ENCODE assay signal across 11 cellular contexts in the genomic region with DNA sequence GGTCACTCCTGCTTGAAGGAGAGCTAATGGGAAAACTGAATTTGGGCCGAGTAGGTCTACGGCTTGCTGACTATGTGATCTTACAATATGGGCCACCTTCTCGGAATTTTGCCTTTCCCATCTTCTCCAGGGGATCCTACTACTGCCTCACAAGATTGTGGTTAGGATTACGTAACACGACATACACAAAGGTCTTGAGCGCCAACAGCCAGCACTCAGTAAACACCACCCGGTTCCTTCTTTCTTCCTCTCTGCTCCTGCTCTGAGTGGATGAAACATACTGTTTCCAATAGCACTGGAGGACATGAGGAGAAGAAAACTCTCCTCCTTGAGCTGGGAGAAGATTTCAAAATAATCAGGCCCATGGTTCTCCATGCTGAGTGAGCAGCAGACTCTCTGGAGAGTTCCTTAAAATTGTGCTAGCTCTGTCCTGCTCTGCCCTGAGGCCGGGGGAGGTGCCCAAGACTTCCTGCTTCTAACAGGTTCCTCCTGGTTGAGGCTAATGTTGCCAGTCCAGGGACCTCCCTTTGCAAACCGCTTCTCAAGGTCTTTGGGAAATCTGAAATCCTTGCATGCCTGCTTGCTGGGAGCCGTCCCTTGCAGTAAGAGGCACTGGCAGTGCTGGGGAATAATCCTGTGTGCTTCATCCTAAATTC. TPM values are rescaled to one million over a fixed set of nuclear protein-coding genes. Genes with fewer than 3 reads are reported as not detected.
DNase-seq lines count a peak whose midpoint lies in the region; ATAC-seq and TF ChIP-seq lines count a peak whose summit lies in the region.
"Had no signal": no experiment of that assay in that cellular context is flagged by ENCODE, and none has a peak within 500 bp of the region (broad histone marks: within the 10 kb centered on the region; RNA-seq: fewer than 3 reads in every experiment).

No MANE protein-coding gene starts in this region.

- no peak for TF ChIP-seq CTCF in Calu3 (IDR thresholded peaks at IDR 0.05; ENCODE audit: unreplicated experiment)
- TF ChIP-seq CTCF in neutrophil (IDR thresholded peaks at IDR 0.05) = peak; percentile 1

- H3K36me3 Mint-ChIP-seq in Calu3 (ENCODE audit: insufficient read depth, unreplicated experiment) = peaks cover 4% of the 10 kb centered on the region
- peaks cover 27% of the 10 kb centered on the region for H3K36me3 Mint-ChIP-seq in activated CD4-positive, alpha-beta T cell treated with anti-CD3 and anti-CD28 coated beads for 36 hours (ENCODE audit: low read depth)

- ATAC-seq in Right ventricle myocardium inferior (peak; percentile 84), HG02840 (IDR thresholded peaks at IDR 0.05; ENCODE audit: low FRiP score, unreplicated experiment) (no peak)
- ATAC-seq in activated CD4-positive, alpha-beta T cell treated with anti-CD3 and anti-CD28 coated beads for 36 hours = no peak

- peak overlapping the region; percentile 77 for H3K27ac ChIP-seq in neutrophil

- H3K4me1 Mint-ChIP-seq in Calu3 (ENCODE audit: low read depth, unreplicated experiment) = no peaks in the 10 kb centered on the region
- no peaks in the 10 kb centered on the region for H3K4me1 Mint-ChIP-seq in activated CD4-positive, alpha-beta T cell treated with anti-CD3 and anti-CD28 coated beads for 36 hours

- peaks cover 96% of the 10 kb centered on the region for H3K36me3 ChIP-seq in neutrophil

- H3K4me3 ChIP-seq in neutrophil (ENCODE audit: low read depth in 1 of 2, low read length in 1 of 2) = peak overlapping the region; percentile 33 to 47

- peaks cover 34 to 35% of the 10 kb centered on the region in 2 experiments for H3K4me1 ChIP-seq in neutrophil (ENCODE audit: control insufficient read depth in 1 of 2, insufficient read depth in 1 of 2, low read depth in 1 of 2, low read length in 1 of 2)

- H3K9me3 Mint-ChIP-seq in Calu3 (ENCODE audit: low read depth, unreplicated experiment) = no peaks in the 10 kb centered on the region
- H3K9me3 Mint-ChIP-seq in activated CD4-positive, alpha-beta T cell treated with anti-CD3 and anti-CD28 coated beads for 36 hours (ENCODE audit: low read depth) = no peaks in the 10 kb centered on the region
- H3K9me3 Mint-ChIP-seq: activated CD4-positive, alpha-beta T cell treated with anti-CD3 and anti-CD28 coated beads, Interleukin-2, amount 10 ng/mL, durations not matched to agents 7 days and 5 days had no signal

- no peaks in the 10 kb centered on the region for H3K9me3 ChIP-seq in neutrophil

- intact Hi-C loops in Calu3 (cut with micrococcal nuclease; ENCODE audit: unreplicated experiment) = no loop called here
- intact Hi-C loops in Right ventricle myocardium inferior (cut with DNase I) = no loop called here
- intact Hi-C loops in activated CD4-positive, alpha-beta T cell treated with anti-CD3 and anti-CD28 coated beads for 36 hours (cut with DNase I, micrococcal nuclease) = no loop called here

- no peaks in the 10 kb centered on the region for H3K27me3 ChIP-seq in neutrophil

- in situ Hi-C loops in SK-MEL-5 (cut with HindIII; ENCODE audit: low pct_unique_long_range_greater_than_20kb, low sequenced_read_pairs) = no loop called here

- POLR2A ChIA-PET in activated CD4-positive, alpha-beta T cell treated with anti-CD3 and anti-CD28 coated beads for 36 hours (lab: Charles Lee) = no interaction called here

- DNase-seq in Calu3 = peak; percentile 15
- peak; percentile 23 for DNase-seq in SK-MEL-5 (ENCODE audit: low read depth, low spot score)
- DNase-seq in Right ventricle myocardium inferior (ENCODE audit: missing footprints) = peak; percentile 82
- no peak for DNase-seq in NCI-H2081 (lab: John Stamatoyannopoulos, UW)
- DNase-seq in activated CD4-positive, alpha-beta T cell treated with anti-CD3 and anti-CD28 coated beads for 36 hours = no peak
- no peak for DNase-seq in COR-L47 (lab: John Stamatoyannopoulos, UW)
- DNase-seq: activated CD4-positive, alpha-beta T cell treated with anti-CD3 and anti-CD28 coated beads, Interleukin-2, amount 10 ng/mL, durations not matched to agents 7 days and 5 days; foreskin fibroblast had no signal

- CTCF ChIA-PET in Calu3 (lab: Charles Lee) = no interaction called here
- CTCF ChIA-PET in activated CD4-positive, alpha-beta T cell treated with anti-CD3 and anti-CD28 coated beads for 36 hours (lab: Charles Lee) = no interaction called here

- no TSS peak for BruUV-seq in Calu3 (replicated peaks; lab: Mats Ljungman, UMichigan)

- H3K27me3 Mint-ChIP-seq in Calu3 (ENCODE audit: unreplicated experiment) = peaks cover 42% of the 10 kb centered on the region
- no peaks in the 10 kb centered on the region for H3K27me3 Mint-ChIP-seq in activated CD4-positive, alpha-beta T cell treated with anti-CD3 and anti-CD28 coated beads for 36 hours
- H3K27me3 Mint-ChIP-seq: activated CD4-positive, alpha-beta T cell treated with anti-CD3 and anti-CD28 coated beads, Interleukin-2, amount 10 ng/mL, durations not matched to agents 7 days and 5 days had no signal

- no peak overlapping the region for H3K4me3 Mint-ChIP-seq in Calu3 (ENCODE audit: low read depth, unreplicated experiment)
- no peak overlapping the region for H3K4me3 Mint-ChIP-seq in activated CD4-positive, alpha-beta T cell treated with anti-CD3 and anti-CD28 coated beads for 36 hours
- H3K4me3 Mint-ChIP-seq: activated CD4-positive, alpha-beta T cell treated with anti-CD3 and anti-CD28 coated beads, Interleukin-2, amount 10 ng/mL, durations not matched to agents 7 days and 5 days; neural crest cell had no signal

- no peak overlapping the region for H3K27ac Mint-ChIP-seq in Calu3 (ENCODE audit: unreplicated experiment)
- no peak overlapping the region for H3K27ac Mint-ChIP-seq in activated CD4-positive, alpha-beta T cell treated with anti-CD3 and anti-CD28 coated beads for 36 hours
- H3K27ac Mint-ChIP-seq: activated CD4-positive, alpha-beta T cell treated with anti-CD3 and anti-CD28 coated beads, Interleukin-2, amount 10 ng/mL, durations not matched to agents 7 days and 5 days had no signal

RNA-seq across cellular contexts. Expression of a gene that starts 29.5 kb away (rescaled TPM):
- total RNA-seq in Calu3 (2022) (175 and 504 TPM in 2 replicates), Right ventricle myocardium inferior (11.0 TPM)
- total RNA-seq in SK-MEL-5 (2014; rRNA removed; shearing (Covaris generic)) = 2.4 and 3.6 TPM in 2 replicates
- polyA plus RNA-seq in SK-MEL-5 (2015; cell fraction: cytosol; rRNA removed) = 0.85 and 1.8 TPM in 2 replicates
- 3.0 and 3.6 TPM in 2 replicates for polyA plus RNA-seq in SK-MEL-5 (2015; cell fraction: nucleus; rRNA removed)
- total RNA-seq in activated CD4-positive, alpha-beta T cell treated with anti-CD3 and anti-CD28 coated beads for 36 hours = 100 to 1,000 TPM; 162 to 169 TPM

RNA-seq across cellular contexts. Expression of a gene that starts 34.8 kb away (rescaled TPM):
- total RNA-seq in Calu3 (2022) (17.6 and 65.2 TPM in 2 replicates), Right ventricle myocardium inferior (4.8 TPM)
- not detected in 2 replicates for total RNA-seq in SK-MEL-5 (2014; rRNA removed; shearing (Covaris generic))
- not detected in 2 replicates for polyA plus RNA-seq in SK-MEL-5 (2015; cell fraction: cytosol; rRNA removed)
- not detected in 2 replicates for polyA plus RNA-seq in SK-MEL-5 (2015; cell fraction: nucleus; rRNA removed)
- 10 to 100 TPM; 30.7 to 40.4 TPM for total RNA-seq in activated CD4-positive, alpha-beta T cell treated with anti-CD3 and anti-CD28 coated beads for 36 hours
- total RNA-seq: neural crest cell had no signal

Comparison
In these comparisons a context has a peak if more than half of its experiments do, and no peak if none do; other contexts are left out.
1. DNase-seq: peak in Calu3 (single experiment), SK-MEL-5 (single experiment) and Right ventricle myocardium inferior (single experiment); none in NCI-H2081 (0 of 2), activated CD4-positive, alpha-beta T cell treated with anti-CD3 and anti-CD28 coated beads for 36 hours (single experiment) and COR-L47 (single experiment).
2. RNA of a gene that starts 29.5 kb away (total RNA-seq): 175 to 504 TPM in Calu3 and 162 to 169 TPM in activated CD4-positive, alpha-beta T cell treated with anti-CD3 and anti-CD28 coated beads for 36 hours; 11.0 TPM in Right ventricle myocardium inferior (single experiment) and 2.4 to 3.6 TPM in SK-MEL-5; every median in the first group is over 10 times any median in the second.